In the genomic region with DNA sequence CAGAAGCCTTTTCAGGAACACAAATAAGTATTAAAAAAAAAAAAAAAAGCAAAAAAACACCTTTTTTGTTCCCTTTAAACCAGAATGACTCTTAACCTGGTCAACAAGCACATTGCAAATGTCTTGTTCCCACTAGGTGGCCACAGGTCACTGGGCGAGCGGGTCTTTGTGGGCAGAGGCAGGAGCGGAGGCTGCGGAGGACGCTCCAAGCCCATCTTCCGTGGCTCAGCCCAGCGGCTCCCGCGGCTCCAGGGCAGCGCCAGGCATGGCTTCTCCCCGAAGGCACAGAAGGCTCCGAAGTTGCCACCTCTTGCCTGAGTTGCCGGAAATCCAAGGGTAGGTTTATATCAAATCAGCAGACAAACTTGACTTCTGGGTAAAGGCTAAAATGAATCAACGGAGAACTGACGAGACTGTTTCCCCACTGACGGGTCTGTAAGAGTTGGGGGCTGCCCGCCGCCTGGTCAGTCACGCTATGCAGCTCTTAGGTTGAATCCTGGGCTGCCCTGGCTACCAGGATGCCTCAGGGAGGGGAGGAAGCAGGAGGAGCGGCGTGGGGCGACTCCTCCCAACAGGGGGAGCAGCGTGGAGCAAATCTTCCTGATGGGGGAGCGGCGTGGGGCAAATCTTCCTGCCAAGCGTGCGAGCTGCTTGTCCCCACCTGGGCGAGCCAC, we compare ENCODE assay signal across 1 cellular context.
TF ChIP-seq lines count a peak whose summit lies in the region.

No MANE protein-coding gene starts in this region.

TF ChIP-seq in WTC11, 78 proteins besides CTCF, POLR2A, EP300 and RAD21:
- TF ChIP-seq, protein P1, sequence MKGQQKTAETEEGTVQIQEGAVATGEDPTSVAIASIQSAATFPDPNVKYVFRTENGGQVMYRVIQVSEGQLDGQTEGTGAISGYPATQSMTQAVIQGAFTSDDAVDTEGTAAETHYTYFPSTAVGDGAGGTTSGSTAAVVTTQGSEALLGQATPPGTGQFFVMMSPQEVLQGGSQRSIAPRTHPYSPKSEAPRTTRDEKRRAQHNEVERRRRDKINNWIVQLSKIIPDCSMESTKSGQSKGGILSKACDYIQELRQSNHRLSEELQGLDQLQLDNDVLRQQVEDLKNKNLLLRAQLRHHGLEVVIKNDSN (CRISPR knock-in tag; IDR thresholded peaks at IDR 0.05), result no peak
